1 cellular context compared by ENCODE assay signal in the genomic region with DNA sequence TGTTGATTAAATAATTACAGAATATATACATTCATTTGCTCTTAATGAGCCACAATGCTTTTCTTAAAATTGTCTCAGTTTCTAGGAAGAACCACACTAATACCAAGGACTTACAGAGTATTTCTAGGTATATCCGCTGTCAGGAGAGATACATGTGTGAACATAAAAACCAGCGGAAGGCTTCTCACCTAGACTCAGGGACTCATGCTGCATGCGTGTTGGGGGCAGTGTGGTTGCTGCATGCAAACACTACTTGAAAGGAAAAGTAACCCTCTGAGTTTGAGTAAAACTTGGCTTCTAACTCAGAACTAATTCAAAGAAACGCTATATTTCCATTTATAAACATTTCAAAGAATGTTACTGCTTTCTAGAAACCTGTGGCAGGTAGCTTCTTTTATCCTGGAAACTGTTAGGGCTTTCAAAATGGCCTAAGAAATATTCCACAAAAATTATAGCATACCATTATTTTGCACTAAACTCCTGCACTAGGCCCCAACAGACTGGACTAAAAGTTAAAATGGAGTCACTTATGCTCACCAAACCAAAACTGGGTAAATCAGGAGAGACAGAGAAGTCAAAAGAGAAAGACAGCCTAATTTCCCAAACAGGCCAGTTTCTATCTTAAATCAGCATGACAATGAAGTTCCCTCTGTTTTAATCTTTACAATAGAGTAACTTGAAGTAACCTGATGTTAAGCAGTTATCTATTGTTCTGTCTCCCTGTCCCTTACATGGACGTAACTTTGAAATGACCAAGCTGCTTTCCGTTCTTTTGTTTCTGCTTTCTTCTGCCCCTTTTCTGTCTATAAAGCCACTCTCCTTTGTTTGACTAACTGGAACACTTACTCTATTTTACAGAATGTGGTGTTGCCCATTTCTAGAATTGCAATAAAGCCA.
TF ChIP-seq lines count a peak whose summit lies in the region.

No MANE protein-coding gene starts in this region.

TF ChIP-seq in H1, 55 proteins besides CTCF, POLR2A, EP300 and RAD21 (continued from another document):
- TF ChIP-seq, protein P1, sequence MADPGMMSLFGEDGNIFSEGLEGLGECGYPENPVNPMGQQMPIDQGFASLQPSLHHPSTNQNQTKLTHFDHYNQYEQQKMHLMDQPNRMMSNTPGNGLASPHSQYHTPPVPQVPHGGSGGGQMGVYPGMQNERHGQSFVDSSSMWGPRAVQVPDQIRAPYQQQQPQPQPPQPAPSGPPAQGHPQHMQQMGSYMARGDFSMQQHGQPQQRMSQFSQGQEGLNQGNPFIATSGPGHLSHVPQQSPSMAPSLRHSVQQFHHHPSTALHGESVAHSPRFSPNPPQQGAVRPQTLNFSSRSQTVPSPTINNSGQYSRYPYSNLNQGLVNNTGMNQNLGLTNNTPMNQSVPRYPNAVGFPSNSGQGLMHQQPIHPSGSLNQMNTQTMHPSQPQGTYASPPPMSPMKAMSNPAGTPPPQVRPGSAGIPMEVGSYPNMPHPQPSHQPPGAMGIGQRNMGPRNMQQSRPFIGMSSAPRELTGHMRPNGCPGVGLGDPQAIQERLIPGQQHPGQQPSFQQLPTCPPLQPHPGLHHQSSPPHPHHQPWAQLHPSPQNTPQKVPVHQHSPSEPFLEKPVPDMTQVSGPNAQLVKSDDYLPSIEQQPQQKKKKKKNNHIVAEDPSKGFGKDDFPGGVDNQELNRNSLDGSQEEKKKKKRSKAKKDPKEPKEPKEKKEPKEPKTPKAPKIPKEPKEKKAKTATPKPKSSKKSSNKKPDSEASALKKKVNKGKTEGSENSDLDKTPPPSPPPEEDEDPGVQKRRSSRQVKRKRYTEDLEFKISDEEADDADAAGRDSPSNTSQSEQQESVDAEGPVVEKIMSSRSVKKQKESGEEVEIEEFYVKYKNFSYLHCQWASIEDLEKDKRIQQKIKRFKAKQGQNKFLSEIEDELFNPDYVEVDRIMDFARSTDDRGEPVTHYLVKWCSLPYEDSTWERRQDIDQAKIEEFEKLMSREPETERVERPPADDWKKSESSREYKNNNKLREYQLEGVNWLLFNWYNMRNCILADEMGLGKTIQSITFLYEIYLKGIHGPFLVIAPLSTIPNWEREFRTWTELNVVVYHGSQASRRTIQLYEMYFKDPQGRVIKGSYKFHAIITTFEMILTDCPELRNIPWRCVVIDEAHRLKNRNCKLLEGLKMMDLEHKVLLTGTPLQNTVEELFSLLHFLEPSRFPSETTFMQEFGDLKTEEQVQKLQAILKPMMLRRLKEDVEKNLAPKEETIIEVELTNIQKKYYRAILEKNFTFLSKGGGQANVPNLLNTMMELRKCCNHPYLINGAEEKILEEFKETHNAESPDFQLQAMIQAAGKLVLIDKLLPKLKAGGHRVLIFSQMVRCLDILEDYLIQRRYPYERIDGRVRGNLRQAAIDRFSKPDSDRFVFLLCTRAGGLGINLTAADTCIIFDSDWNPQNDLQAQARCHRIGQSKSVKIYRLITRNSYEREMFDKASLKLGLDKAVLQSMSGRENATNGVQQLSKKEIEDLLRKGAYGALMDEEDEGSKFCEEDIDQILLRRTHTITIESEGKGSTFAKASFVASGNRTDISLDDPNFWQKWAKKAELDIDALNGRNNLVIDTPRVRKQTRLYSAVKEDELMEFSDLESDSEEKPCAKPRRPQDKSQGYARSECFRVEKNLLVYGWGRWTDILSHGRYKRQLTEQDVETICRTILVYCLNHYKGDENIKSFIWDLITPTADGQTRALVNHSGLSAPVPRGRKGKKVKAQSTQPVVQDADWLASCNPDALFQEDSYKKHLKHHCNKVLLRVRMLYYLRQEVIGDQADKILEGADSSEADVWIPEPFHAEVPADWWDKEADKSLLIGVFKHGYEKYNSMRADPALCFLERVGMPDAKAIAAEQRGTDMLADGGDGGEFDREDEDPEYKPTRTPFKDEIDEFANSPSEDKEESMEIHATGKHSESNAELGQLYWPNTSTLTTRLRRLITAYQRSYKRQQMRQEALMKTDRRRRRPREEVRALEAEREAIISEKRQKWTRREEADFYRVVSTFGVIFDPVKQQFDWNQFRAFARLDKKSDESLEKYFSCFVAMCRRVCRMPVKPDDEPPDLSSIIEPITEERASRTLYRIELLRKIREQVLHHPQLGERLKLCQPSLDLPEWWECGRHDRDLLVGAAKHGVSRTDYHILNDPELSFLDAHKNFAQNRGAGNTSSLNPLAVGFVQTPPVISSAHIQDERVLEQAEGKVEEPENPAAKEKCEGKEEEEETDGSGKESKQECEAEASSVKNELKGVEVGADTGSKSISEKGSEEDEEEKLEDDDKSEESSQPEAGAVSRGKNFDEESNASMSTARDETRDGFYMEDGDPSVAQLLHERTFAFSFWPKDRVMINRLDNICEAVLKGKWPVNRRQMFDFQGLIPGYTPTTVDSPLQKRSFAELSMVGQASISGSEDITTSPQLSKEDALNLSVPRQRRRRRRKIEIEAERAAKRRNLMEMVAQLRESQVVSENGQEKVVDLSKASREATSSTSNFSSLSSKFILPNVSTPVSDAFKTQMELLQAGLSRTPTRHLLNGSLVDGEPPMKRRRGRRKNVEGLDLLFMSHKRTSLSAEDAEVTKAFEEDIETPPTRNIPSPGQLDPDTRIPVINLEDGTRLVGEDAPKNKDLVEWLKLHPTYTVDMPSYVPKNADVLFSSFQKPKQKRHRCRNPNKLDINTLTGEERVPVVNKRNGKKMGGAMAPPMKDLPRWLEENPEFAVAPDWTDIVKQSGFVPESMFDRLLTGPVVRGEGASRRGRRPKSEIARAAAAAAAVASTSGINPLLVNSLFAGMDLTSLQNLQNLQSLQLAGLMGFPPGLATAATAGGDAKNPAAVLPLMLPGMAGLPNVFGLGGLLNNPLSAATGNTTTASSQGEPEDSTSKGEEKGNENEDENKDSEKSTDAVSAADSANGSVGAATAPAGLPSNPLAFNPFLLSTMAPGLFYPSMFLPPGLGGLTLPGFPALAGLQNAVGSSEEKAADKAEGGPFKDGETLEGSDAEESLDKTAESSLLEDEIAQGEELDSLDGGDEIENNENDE (IDR thresholded peaks at IDR 0.05; ENCODE audit: insufficient replicate concordance, low read length): peak; percentile 53
- TF ChIP-seq CTBP2 (IDR thresholded peaks at IDR 0.05; ENCODE audit: borderline replicate concordance, insufficient read depth, insufficient read length, low read length) (no peak), EZH2 (IDR thresholded peaks at IDR 0.05; ENCODE audit: low read depth, low read length, severe bottlenecking) (no peak), SIRT6 (IDR thresholded peaks at IDR 0.05; ENCODE audit: low read length) (no peak)
- TF ChIP-seq, protein P2, sequence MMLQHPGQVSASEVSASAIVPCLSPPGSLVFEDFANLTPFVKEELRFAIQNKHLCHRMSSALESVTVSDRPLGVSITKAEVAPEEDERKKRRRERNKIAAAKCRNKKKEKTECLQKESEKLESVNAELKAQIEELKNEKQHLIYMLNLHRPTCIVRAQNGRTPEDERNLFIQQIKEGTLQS (IDR thresholded peaks at IDR 0.05; ENCODE audit: insufficient read depth, low read depth, low read length): no peak
- TF ChIP-seq, protein P3, sequence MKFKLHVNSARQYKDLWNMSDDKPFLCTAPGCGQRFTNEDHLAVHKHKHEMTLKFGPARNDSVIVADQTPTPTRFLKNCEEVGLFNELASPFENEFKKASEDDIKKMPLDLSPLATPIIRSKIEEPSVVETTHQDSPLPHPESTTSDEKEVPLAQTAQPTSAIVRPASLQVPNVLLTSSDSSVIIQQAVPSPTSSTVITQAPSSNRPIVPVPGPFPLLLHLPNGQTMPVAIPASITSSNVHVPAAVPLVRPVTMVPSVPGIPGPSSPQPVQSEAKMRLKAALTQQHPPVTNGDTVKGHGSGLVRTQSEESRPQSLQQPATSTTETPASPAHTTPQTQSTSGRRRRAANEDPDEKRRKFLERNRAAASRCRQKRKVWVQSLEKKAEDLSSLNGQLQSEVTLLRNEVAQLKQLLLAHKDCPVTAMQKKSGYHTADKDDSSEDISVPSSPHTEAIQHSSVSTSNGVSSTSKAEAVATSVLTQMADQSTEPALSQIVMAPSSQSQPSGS (IDR thresholded peaks at IDR 0.05; ENCODE audit: low read length): no peak
TF ChIP-seq in H1: peak in this region for 3.
